Comparison of ENCODE assay signal across 8 cellular contexts in genomic region chr17:2215616-2216364, GRCh38.
DNase-seq lines count a peak whose midpoint lies in the region; ATAC-seq and TF ChIP-seq lines count a peak whose summit lies in the region.

No MANE protein-coding gene starts in this region.

- H3K27ac ChIP-seq in DND-41 (ENCODE audit: low read length), result peak overlapping the region; percentile 91
- peak overlapping the region; percentile 93 for H3K27ac ChIP-seq in fibroblast of lung (ENCODE audit: insufficient read depth, low read length)
- H3K27ac ChIP-seq in ovary, result peak overlapping the region; percentile 76 to 94
- peak overlapping the region; percentile 60 to 85 (median 78) for H3K27ac ChIP-seq in upper lobe of left lung

- H4K20me1 ChIP-seq in DND-41 (ENCODE audit: insufficient read depth, low read length) (no peaks in the 10 kb centered on the region), fibroblast of lung (ENCODE audit: control insufficient read depth, extremely low read depth, insufficient read depth, low read length) (no peaks in the 10 kb centered on the region)

- TF ChIP-seq EP300 in ovary (IDR thresholded peaks at IDR 0.05), result no peak
- no peak for TF ChIP-seq EP300 in upper lobe of left lung (IDR thresholded peaks at IDR 0.05)

- H2AFZ ChIP-seq in DND-41 (ENCODE audit: low read depth, low read length), result peak overlapping the region; percentile 67
- H2AFZ ChIP-seq in fibroblast of lung (ENCODE audit: low read length), result no peak overlapping the region

- H3K9me3 ChIP-seq in DND-41 (ENCODE audit: insufficient read depth, low read length, severe bottlenecking) (no peaks in the 10 kb centered on the region), fibroblast of lung (ENCODE audit: control insufficient read depth, insufficient read depth, low read depth, low read length) (no peaks in the 10 kb centered on the region), ovary (no peaks in the 10 kb centered on the region), upper lobe of left lung (no peaks in the 10 kb centered on the region)

- peaks cover 52% of the 10 kb centered on the region for H3K4me1 Mint-ChIP-seq in activated T-cell treated with anti-CD3 and anti-CD28 coated beads, Interleukin-2, amount 50 U/mL, for 4 hours (ENCODE audit: low read depth)

- peaks cover 40% of the 10 kb centered on the region for H3K4me1 ChIP-seq in DND-41 (ENCODE audit: insufficient read depth, low read length)
- peaks cover 30% of the 10 kb centered on the region for H3K4me1 ChIP-seq in fibroblast of lung (ENCODE audit: control insufficient read depth, extremely low read depth, insufficient read depth, low read length)
- peaks cover 21% of the 10 kb centered on the region for H3K4me1 ChIP-seq in ovary (ENCODE audit: insufficient read depth)
- peaks cover 37 to 45% (median 40%) of the 10 kb centered on the region in 4 donors for H3K4me1 ChIP-seq in upper lobe of left lung

- H3K36me3 ChIP-seq in DND-41 (ENCODE audit: insufficient read depth, low read length), result peaks cover 18% of the 10 kb centered on the region
- H3K36me3 ChIP-seq in fibroblast of lung (ENCODE audit: control insufficient read depth, insufficient read depth, low read length), result no peaks in the 10 kb centered on the region
- no peaks in the 10 kb centered on the region for H3K36me3 ChIP-seq in ovary
- H3K36me3 ChIP-seq in upper lobe of left lung, result no peaks in the 10 kb centered on the region

- TF ChIP-seq POLR2A in ovary (IDR thresholded peaks at IDR 0.05) (peak; percentile 8), upper lobe of left lung (IDR thresholded peaks at IDR 0.05) (peak in 1 of 4 donors; percentile 54)

- peak overlapping the region; percentile 68 for H3K4me2 ChIP-seq in DND-41 (ENCODE audit: insufficient read depth, low read length)
- peak overlapping the region; percentile 97 for H3K4me2 ChIP-seq in fibroblast of lung (ENCODE audit: extremely low read depth, insufficient read depth, low read length)

- peaks cover 9% of the 10 kb centered on the region for H3K36me3 Mint-ChIP-seq in activated T-cell treated with anti-CD3 and anti-CD28 coated beads, Interleukin-2, amount 50 U/mL, for 4 hours (ENCODE audit: insufficient read depth)

- H3K27me3 ChIP-seq in DND-41 (ENCODE audit: insufficient read depth, low read length, poor library complexity) (no peaks in the 10 kb centered on the region), fibroblast of lung (ENCODE audit: control insufficient read depth, insufficient read depth, low read length) (no peaks in the 10 kb centered on the region), ovary (no peaks in the 10 kb centered on the region), upper lobe of left lung (no peaks in the 10 kb centered on the region)

- H3K79me2 ChIP-seq in DND-41 (ENCODE audit: insufficient read depth, low read length) (peaks cover 42% of the 10 kb centered on the region), fibroblast of lung (ENCODE audit: control insufficient read depth, insufficient read depth, low read length) (peaks cover 2% of the 10 kb centered on the region)

- TF ChIP-seq CTCF in DND-41 (IDR thresholded peaks at IDR 0.05; ENCODE audit: borderline replicate concordance, extremely low read depth, low read length, poor library complexity, severe bottlenecking), result peak; percentile 47
- no peak for TF ChIP-seq CTCF in fibroblast of lung (conservative IDR thresholded peaks at IDR 0.05 in 1 of 2, IDR thresholded peaks at IDR 0.05 in 1 of 2; ENCODE audit: low read depth in 1 of 2, low read length in 2 of 2)
- no peak for TF ChIP-seq CTCF in ovary (IDR thresholded peaks at IDR 0.05)
- no peak for TF ChIP-seq CTCF in upper lobe of left lung (IDR thresholded peaks at IDR 0.05)

- DNase-seq in DND-41 (peak; percentile 92), MV-4-11 (lab: John Stamatoyannopoulos, UW) (peak; percentile 67), fibroblast of lung (ENCODE audit: low read depth in 2 of 2) (peak; percentile 96 to 99), ovary (peak; percentile 77 to 82 (median 80)), upper lobe of left lung (peak in 1 of 2 donors; percentile 67), HT-29 (ENCODE audit: low spot score) (no peak)
- peak; percentile 49 for DNase-seq in activated T-cell treated with anti-CD3 and anti-CD28 coated beads, Interleukin-2, amount 50 U/mL, for 4 hours

- peak overlapping the region; percentile 79 for H3K4me3 Mint-ChIP-seq in activated T-cell treated with anti-CD3 and anti-CD28 coated beads, Interleukin-2, amount 50 U/mL, for 4 hours

- intact Hi-C loops in ovary (cut with DNase I), result no loop called here

- H3K27me3 Mint-ChIP-seq in activated T-cell treated with anti-CD3 and anti-CD28 coated beads, Interleukin-2, amount 50 U/mL, for 4 hours (ENCODE audit: low read depth), result no peaks in the 10 kb centered on the region

- no peaks in the 10 kb centered on the region for H3K9me3 Mint-ChIP-seq in activated T-cell treated with anti-CD3 and anti-CD28 coated beads, Interleukin-2, amount 50 U/mL, for 4 hours

- H3K4me3 ChIP-seq in DND-41 (ENCODE audit: low read depth in 1 of 2, low read length in 2 of 2) (peak overlapping the region; percentile 13 to 53; a peak in 3 of 4 replicates), fibroblast of lung (replicated peaks in 1 of 4; ENCODE audit: control extremely low read depth in 1 of 4, insufficient read depth in 1 of 4, low read depth in 3 of 4, low read length in 4 of 4) (peak overlapping the region; percentile 18 to 41 (median 28)), ovary (peak overlapping the region; percentile 2), upper lobe of left lung (peak overlapping the region in 2 of 4 donors; percentile 18 to 23)

- WGBS in ovary, 3 donors, result 1% methylated on average over 18 of the region's 18 CpGs
- 19 to 34% methylated on average over 17 to 18 of the region's 18 CpGs for WGBS in upper lobe of left lung, 2 donors

- ATAC-seq in DND-41 (ENCODE audit: insufficient read depth, low read depth) (peak; percentile 97), GM21576 (IDR thresholded peaks at IDR 0.05; ENCODE audit: unreplicated experiment) (peak; percentile 83), upper lobe of left lung (ENCODE audit: low FRiP score in 2 of 2) (peak; percentile 76 to 89)
- ATAC-seq in activated T-cell treated with anti-CD3 and anti-CD28 coated beads, Interleukin-2, amount 50 U/mL, for 4 hours, result peak; percentile 94 to 95

- H3K9ac ChIP-seq in DND-41 (ENCODE audit: low read depth, low read length), result peak overlapping the region; percentile 56
- peak overlapping the region; percentile 72 for H3K9ac ChIP-seq in fibroblast of lung (ENCODE audit: insufficient read depth, low read length)
